Comparison of ENCODE assay signal across 2 cellular contexts in genomic region chr15:45298964-45299378, GRCh38. TPM values are rescaled to one million over a fixed set of nuclear protein-coding genes. Genes with fewer than 3 reads are reported as not detected.
"Had no signal": no experiment of that assay in that cellular context is flagged by ENCODE, and none has a peak within 500 bp of the region (broad histone marks: within the 10 kb centered on the region; RNA-seq: fewer than 3 reads in every experiment).

No MANE protein-coding gene starts in this region.

RNA-seq across cellular contexts. Expression of gene SLC28A2, which starts 46.9 kb away (rescaled TPM):
- total RNA-seq: G401, GM12878 had no signal
